Comparison of ENCODE assay signal across 25 cellular contexts in the genomic region with DNA sequence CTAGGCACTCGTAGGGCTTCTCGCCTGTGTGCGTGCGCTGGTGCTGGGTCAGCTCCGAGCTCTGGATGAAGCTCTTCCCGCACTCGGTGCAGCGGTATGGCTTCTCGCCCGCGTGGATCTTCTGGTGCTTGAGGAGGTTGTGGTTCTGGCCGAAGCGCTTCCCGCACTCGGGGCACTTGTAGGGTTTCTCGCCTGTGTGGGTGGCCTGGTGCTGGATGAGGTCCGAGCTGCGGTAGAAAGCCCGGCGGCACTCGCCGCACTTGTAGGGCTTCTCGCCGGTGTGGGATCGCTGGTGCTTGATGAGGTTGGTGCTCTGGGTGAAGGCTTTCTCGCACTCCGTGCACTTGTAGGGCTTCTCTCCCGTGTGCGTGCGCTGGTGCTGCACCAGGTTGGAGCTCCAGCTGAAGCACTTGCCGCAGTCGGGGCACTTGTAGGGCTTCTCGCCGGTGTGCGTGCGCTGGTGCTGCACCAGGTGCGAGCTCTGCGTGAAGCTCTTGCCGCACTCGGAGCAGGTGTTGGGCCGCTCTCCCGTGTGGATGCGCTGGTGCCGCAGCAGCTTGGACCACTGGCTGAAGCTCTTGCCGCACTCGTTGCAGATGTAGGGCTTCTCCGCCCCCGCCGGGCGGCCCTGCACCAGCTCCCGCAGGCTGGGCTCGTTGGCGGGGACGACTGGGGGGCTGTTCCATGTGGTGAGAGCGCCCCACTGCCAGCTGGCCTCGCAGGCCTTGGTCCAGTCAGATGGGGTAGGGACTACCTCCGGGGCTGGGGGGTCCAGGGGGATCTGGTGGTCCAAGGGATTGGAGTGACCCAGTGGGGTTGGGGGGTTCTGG.
"Had no signal": no experiment of that assay in that cellular context is flagged by ENCODE, and none has a peak within 500 bp of the region (broad histone marks: within the 10 kb centered on the region; RNA-seq: fewer than 3 reads in every experiment).

No MANE protein-coding gene starts in this region.

- H3K9me3 ChIP-seq: gastrocnemius medialis, ovary, psoas muscle, spleen, thoracic aorta, tibial nerve, upper lobe of left lung had no signal

- H3K4me3 ChIP-seq: coronary artery, gastrocnemius medialis, lung, neural progenitor cell, ovary, psoas muscle, skin epidermis, spleen, thoracic aorta, tibial nerve, upper lobe of left lung had no signal

- H3K9me3 Mint-ChIP-seq: memory B cell; natural killer cell; neural progenitor cell; stimulated activated naive B cell treated with anti-CD40 and anti-IgM and Interleukin-4, amounts not matched to agents 10 μg/mL and 1 μg/mL and 100 μg/mL, for 72 hours; stimulated activated naive CD8-positive, alpha-beta T cell treated with anti-CD3 and anti-CD28 coated beads, Interleukin-15, Interleukin-2, amounts not matched to agents 100 ng/mL and 50 ng/mL, for 24 hours had no signal

- H3K36me3 Mint-ChIP-seq: natural killer cell had no signal

- H3K27ac Mint-ChIP-seq: memory B cell; natural killer cell; neural progenitor cell; stimulated activated naive B cell treated with anti-CD40 and anti-IgM and Interleukin-4, amounts not matched to agents 10 μg/mL and 1 μg/mL and 100 μg/mL, for 72 hours; stimulated activated naive CD8-positive, alpha-beta T cell treated with anti-CD3 and anti-CD28 coated beads, Interleukin-15, Interleukin-2, amounts not matched to agents 100 ng/mL and 50 ng/mL, for 24 hours had no signal

- H3K27ac ChIP-seq: coronary artery, epithelial cell of prostate, gastrocnemius medialis, neural progenitor cell, ovary, psoas muscle, skin epidermis, spleen, thoracic aorta, tibial nerve, upper lobe of left lung had no signal

- ATAC-seq: esophagus mucosa; gastrocnemius medialis; left lobe of liver; natural killer cell; psoas muscle; right cardiac atrium; stimulated activated naive B cell treated with anti-CD40 and anti-IgM and Interleukin-4, amounts not matched to agents 10 μg/mL and 1 μg/mL and 100 μg/mL, for 72 hours had no signal

- H3K4me3 Mint-ChIP-seq: memory B cell; natural killer cell; neural progenitor cell; stimulated activated naive B cell treated with anti-CD40 and anti-IgM and Interleukin-4, amounts not matched to agents 10 μg/mL and 1 μg/mL and 100 μg/mL, for 72 hours; stimulated activated naive CD8-positive, alpha-beta T cell treated with anti-CD3 and anti-CD28 coated beads, Interleukin-15, Interleukin-2, amounts not matched to agents 100 ng/mL and 50 ng/mL, for 24 hours had no signal

- H3K36me3 ChIP-seq: neural progenitor cell, ovary had no signal

- H3K27me3 ChIP-seq: gastrocnemius medialis, neural progenitor cell, ovary, tibial nerve, upper lobe of left lung had no signal

- DNase-seq: foreskin fibroblast; gastrocnemius medialis; head of caudate nucleus; kidney; natural killer cell; nucleus accumbens; psoas muscle; spleen; stimulated activated CD4-positive, alpha-beta T cell treated with anti-CD3 and anti-CD28 coated beads, Interleukin-15, amount 100 ng/mL, for 24 hours; stimulated activated CD4-positive, alpha-beta T cell treated with anti-CD3 and anti-CD28 coated beads, Interleukin-2, amount 100 ng/mL, for 48 hours; stimulated activated naive B cell treated with anti-CD40 and anti-IgM and Interleukin-4, amounts not matched to agents 10 μg/mL and 1 μg/mL and 100 μg/mL, for 72 hours had no signal
